ENCODE assay signal across 32 cellular contexts in genomic region chr19:7549749-7550148, GRCh38. TPM values are rescaled to one million over a fixed set of nuclear protein-coding genes. Genes with fewer than 3 reads are reported as not detected.
"Had no signal": no experiment of that assay in that cellular context is flagged by ENCODE, and none has a peak within 500 bp of the region (broad histone marks: within the 10 kb centered on the region; RNA-seq: fewer than 3 reads in every experiment).

No MANE protein-coding gene starts in this region.

- H3K9me3 Mint-ChIP-seq: activated CD4-positive, alpha-beta memory T cell treated with anti-CD3 and anti-CD28 coated beads, Interleukin-2, amount 10 ng/mL, durations not matched to agents 7 days and 5 days; activated naive CD4-positive, alpha-beta T cell treated with anti-CD3 and anti-CD28 coated beads, Interleukin-2, amount 50 U/mL, for 24 hours; activated naive CD8-positive, alpha-beta T cell treated with anti-CD3 and anti-CD28 coated beads, Interleukin-2, amount 10 ng/mL, durations not matched to agents 7 days and 5 days; activated T-helper 17 cell treated with anti-CD3 and anti-CD28 coated beads, Interleukin-2, amount 50 U/mL, for 72 hours had no signal

- H3K27ac ChIP-seq: ascending aorta, cardiac muscle cell, KMS-11, PC-9, RWPE1, WERI-Rb-1 had no signal

- H3K36me3 ChIP-seq: cardiac muscle cell, WERI-Rb-1 had no signal

- H3K4me3 Mint-ChIP-seq: activated CD4-positive, alpha-beta memory T cell treated with anti-CD3 and anti-CD28 coated beads, Interleukin-2, amount 10 ng/mL, durations not matched to agents 7 days and 5 days; activated naive CD4-positive, alpha-beta T cell treated with anti-CD3 and anti-CD28 coated beads, Interleukin-2, amount 50 U/mL, for 24 hours; activated naive CD8-positive, alpha-beta T cell treated with anti-CD3 and anti-CD28 coated beads, Interleukin-2, amount 10 ng/mL, durations not matched to agents 7 days and 5 days; activated T-cell treated with anti-CD3 and anti-CD28 coated beads, Interleukin-2, amount 50 U/mL, for 72 hours; activated T-helper 17 cell treated with anti-CD3 and anti-CD28 coated beads, Interleukin-2, amount 50 U/mL, for 72 hours had no signal

- H3K27me3 Mint-ChIP-seq: activated CD4-positive, alpha-beta memory T cell treated with anti-CD3 and anti-CD28 coated beads, Interleukin-2, amount 10 ng/mL, durations not matched to agents 7 days and 5 days; activated naive CD4-positive, alpha-beta T cell treated with anti-CD3 and anti-CD28 coated beads, Interleukin-2, amount 50 U/mL, for 24 hours; activated naive CD8-positive, alpha-beta T cell treated with anti-CD3 and anti-CD28 coated beads, Interleukin-2, amount 10 ng/mL, durations not matched to agents 7 days and 5 days; activated T-helper 17 cell treated with anti-CD3 and anti-CD28 coated beads, Interleukin-2, amount 50 U/mL, for 72 hours had no signal

- H3K4me3 ChIP-seq: ascending aorta, cardiac muscle cell, PC-9 had no signal

- H3K27me3 ChIP-seq: ascending aorta, cardiac muscle cell had no signal

- H3K4me1 ChIP-seq: ascending aorta had no signal

- DNase-seq: activated CD4-positive, alpha-beta memory T cell treated with anti-CD3 and anti-CD28 coated beads, Interleukin-2, amount 10 ng/mL, durations not matched to agents 7 days and 5 days; activated CD4-positive, alpha-beta T cell treated with anti-CD3 and anti-CD28 coated beads for 1 hour; activated CD4-positive, alpha-beta T cell treated with anti-CD3 and anti-CD28 coated beads for 48 hours; activated CD4-positive, CD25-positive, alpha-beta regulatory T cell; activated gamma-delta T cell; activated naive CD4-positive, alpha-beta T cell treated with Interleukin-2 at 50 U/mL for 16 hours; activated naive CD8-positive, alpha-beta T cell treated with anti-CD3 and anti-CD28 coated beads, Interleukin-2, amount 10 ng/mL, durations not matched to agents 7 days and 5 days; activated T-cell treated with anti-CD3 and anti-CD28 coated beads, Interleukin-2, amount 50 U/mL, for 1 hour; activated T-cell treated with anti-CD3 and anti-CD28 coated beads, Interleukin-2, amount 50 U/mL, for 72 hours; amygdala; NCI-H1092 treated with DMSO at 0.1 percent for 48 hours; NCI-H1417; NCI-H146; NCI-H187; NCI-H2029 treated with DMSO at 0.1 percent for 48 hours; NCI-H2107; NCI-H2171; NCI-H510A; NCI-H526; NCI-H748 treated with DMSO at 0.1 percent for 48 hours; NK-92 treated with Interleukin-12 subunit alpha and Interleukin-12 subunit beta, amount 100 ng/mL, for 24 hours; PC-9; SIG-M5; T1000; WERI-Rb-1 had no signal

- H3K9me3 ChIP-seq: ascending aorta had no signal

- ATAC-seq: activated T-cell treated with anti-CD3 and anti-CD28 coated beads, Interleukin-2, amount 50 U/mL, for 72 hours; activated T-helper 17 cell treated with anti-CD3 and anti-CD28 coated beads, Interleukin-2, amount 50 U/mL, for 72 hours had no signal

- H3K27ac Mint-ChIP-seq: activated CD4-positive, alpha-beta memory T cell treated with anti-CD3 and anti-CD28 coated beads, Interleukin-2, amount 10 ng/mL, durations not matched to agents 7 days and 5 days; activated naive CD4-positive, alpha-beta T cell treated with anti-CD3 and anti-CD28 coated beads, Interleukin-2, amount 50 U/mL, for 24 hours; activated naive CD8-positive, alpha-beta T cell treated with anti-CD3 and anti-CD28 coated beads, Interleukin-2, amount 10 ng/mL, durations not matched to agents 7 days and 5 days; activated T-cell treated with anti-CD3 and anti-CD28 coated beads, Interleukin-2, amount 50 U/mL, for 72 hours; activated T-helper 17 cell treated with anti-CD3 and anti-CD28 coated beads, Interleukin-2, amount 50 U/mL, for 72 hours had no signal

RNA-seq across cellular contexts. Expression of gene CAMSAP3, which starts 45.9 kb away (rescaled TPM):
- total RNA-seq: ascending aorta, LHCN-M2 had no signal
